ENCODE assay signal across 8 cellular contexts in the genomic region with DNA sequence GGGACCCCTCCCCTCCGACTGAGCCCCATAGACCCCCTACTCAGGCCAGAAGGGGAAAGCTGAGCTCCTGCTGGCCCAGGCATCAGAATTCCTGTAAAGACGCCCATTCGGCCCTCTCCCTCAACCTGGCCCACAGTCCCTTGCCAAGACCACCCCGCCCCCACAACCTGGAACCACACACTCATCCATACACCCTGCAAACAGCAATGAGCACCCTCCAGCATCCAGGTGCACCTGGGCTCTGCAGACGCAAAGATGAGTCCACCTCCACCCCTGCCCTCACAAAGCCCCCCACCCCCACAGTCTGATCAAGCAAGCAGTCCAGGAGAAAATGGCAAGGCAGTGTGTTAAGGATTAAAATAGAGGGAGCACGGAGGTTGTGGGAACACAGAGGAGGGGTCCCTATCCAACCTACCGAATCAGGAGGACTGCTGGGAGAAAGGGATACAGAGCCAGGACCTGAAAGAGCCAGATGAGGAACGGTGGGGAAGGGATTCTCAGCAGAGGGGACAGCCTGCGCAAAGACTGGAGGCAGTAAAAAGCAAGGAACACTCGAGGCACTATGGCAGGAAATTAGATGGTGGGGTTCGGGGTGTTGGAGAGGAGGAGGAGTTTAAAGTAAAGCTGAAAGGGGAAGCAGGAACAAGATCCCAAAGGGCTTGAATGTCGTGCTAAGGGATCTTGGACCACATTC.
DNase-seq lines count a peak whose midpoint lies in the region; ATAC-seq and TF ChIP-seq lines count a peak whose summit lies in the region.

No MANE protein-coding gene starts in this region.

- H2AFZ ChIP-seq in fibroblast of lung (ENCODE audit: low read length) = peak overlapping the region; percentile 15

- H3K9me3 ChIP-seq in ES-I3 (ENCODE audit: control insufficient read depth, insufficient read depth, low read length) (no peaks in the 10 kb centered on the region), fibroblast of lung (ENCODE audit: control insufficient read depth, insufficient read depth, low read depth, low read length) (no peaks in the 10 kb centered on the region), upper lobe of right lung (no peaks in the 10 kb centered on the region)

- H3K9ac ChIP-seq in ES-I3 (ENCODE audit: low read depth, low read length) = peak overlapping the region; percentile 6; the same call in 1 of the 2 replicates
- H3K9ac ChIP-seq in fibroblast of lung (ENCODE audit: insufficient read depth, low read length) = peak overlapping the region; percentile 23

- no peak for DNase-seq in RWPE1 (ENCODE audit: low spot score)
- no peak for DNase-seq in fibroblast of lung (ENCODE audit: low read depth in 2 of 2)
- peak; percentile 72 for DNase-seq in sciatic nerve (ENCODE audit: low spot score)
- DNase-seq in AG08395 (ENCODE audit: low spot score) = no peak
- DNase-seq in inferior parietal cortex (ENCODE audit: extremely low spot score) = no peak
- no peak for DNase-seq in upper lobe of right lung

- ATAC-seq in sciatic nerve (no peak), GM21528 (IDR thresholded peaks at IDR 0.05; ENCODE audit: low FRiP score, unreplicated experiment) (no peak), upper lobe of right lung (no peak)

- peaks cover 15% of the 10 kb centered on the region; the same call in 1 of the 2 replicates for H3K4me1 ChIP-seq in ES-I3 (ENCODE audit: insufficient read depth, low read length)
- peaks cover 17% of the 10 kb centered on the region for H3K4me1 ChIP-seq in fibroblast of lung (ENCODE audit: control insufficient read depth, extremely low read depth, insufficient read depth, low read length)
- peaks cover 11% of the 10 kb centered on the region for H3K4me1 ChIP-seq in upper lobe of right lung

- H3K4me3 ChIP-seq in fibroblast of lung (replicated peaks in 1 of 4; ENCODE audit: control extremely low read depth in 1 of 4, insufficient read depth in 1 of 4, low read depth in 3 of 4, low read length in 4 of 4) (peak overlapping the region; percentile 33 to 60 (median 38)), upper lobe of right lung (no peak overlapping the region)

- H3K36me3 ChIP-seq in ES-I3 (ENCODE audit: insufficient read depth, low read length) (no peaks in the 10 kb centered on the region), fibroblast of lung (ENCODE audit: control insufficient read depth, insufficient read depth, low read length) (no peaks in the 10 kb centered on the region), upper lobe of right lung (no peaks in the 10 kb centered on the region)

- intact Hi-C loops in sciatic nerve (cut with DNase I) (loop anchor here (5.0 kb wide), 1 partner anchor 463 kb away; no protein-coding TSS in a partner anchor), upper lobe of right lung (cut with DNase I) (no loop called here)

- peaks cover 8% of the 10 kb centered on the region for H3K27me3 ChIP-seq in fibroblast of lung (ENCODE audit: control insufficient read depth, insufficient read depth, low read length)
- H3K27me3 ChIP-seq in upper lobe of right lung = no peaks in the 10 kb centered on the region

- CTCF ChIA-PET in RWPE1 (lab: Yijun Ruan, JAX) = interaction anchor here (0.6 to 1.7 kb wide), 4 partner anchors 12 to 80 kb away, joined by 3 to 7 read pairs (median 3); no protein-coding TSS in a partner anchor

- POLR2A ChIA-PET in RWPE1 (lab: Yijun Ruan, JAX; ENCODE audit: low non-redundant PET) = no interaction called here

- H3K27ac ChIP-seq in RWPE1 (peak overlapping the region; percentile 94), fibroblast of lung (ENCODE audit: insufficient read depth, low read length) (no peak overlapping the region), upper lobe of right lung (no peak overlapping the region)

- TF ChIP-seq CTCF in RWPE1 (conservative IDR thresholded peaks at IDR 0.05; ENCODE audit: low read depth) = no peak
- no peak for TF ChIP-seq CTCF in fibroblast of lung (conservative IDR thresholded peaks at IDR 0.05 in 1 of 2, IDR thresholded peaks at IDR 0.05 in 1 of 2; ENCODE audit: low read depth in 1 of 2, low read length in 2 of 2)
- no peak for TF ChIP-seq CTCF in upper lobe of right lung (IDR thresholded peaks at IDR 0.05)

- no peaks in the 10 kb centered on the region for H4K20me1 ChIP-seq in fibroblast of lung (ENCODE audit: control insufficient read depth, extremely low read depth, insufficient read depth, low read length)

- no peaks in the 10 kb centered on the region for H3K79me2 ChIP-seq in fibroblast of lung (ENCODE audit: control insufficient read depth, insufficient read depth, low read length)

- peak overlapping the region; percentile 88 for H3K4me2 ChIP-seq in fibroblast of lung (ENCODE audit: extremely low read depth, insufficient read depth, low read length)
